Comparison of ENCODE assay signal across 8 cellular contexts in genomic region chr1:4655674-4656532, GRCh38. TPM values are rescaled to one million over a fixed set of nuclear protein-coding genes. Genes with fewer than 3 reads are reported as not detected.
A peak's percentile ranks its signal among the peaks of the same experiment; 100 is the strongest.
DNase-seq lines count a peak whose midpoint lies in the region; ATAC-seq and TF ChIP-seq lines count a peak whose summit lies in the region.

No MANE protein-coding gene starts in this region.

- CTCF ChIA-PET in Panc1 (lab: Charles Lee) = interaction anchor here (0.6 to 1.2 kb wide), 2 partner anchors 122 to 724 kb away, joined by 4 read pairs; no protein-coding TSS in a partner anchor

- WGBS in esophagus muscularis mucosa = 2% methylated on average over 25 of the region's 78 CpGs

- H3K9me3 ChIP-seq in right atrium auricular region (no peaks in the 10 kb centered on the region), Panc1 (ENCODE audit: control insufficient read depth, insufficient read depth, low read depth, low read length) (no peaks in the 10 kb centered on the region), esophagus muscularis mucosa (no peaks in the 10 kb centered on the region), neural cell (ENCODE audit: low read length) (no peaks in the 10 kb centered on the region)

- POLR2A ChIA-PET in Panc1 (lab: Charles Lee) = no interaction called here

- no peaks in the 10 kb centered on the region for H3F3A ChIP-seq in neural cell (ENCODE audit: insufficient read depth, low read length, poor library complexity, severe bottlenecking)

- no peak for TF ChIP-seq EP300 in esophagus muscularis mucosa (IDR thresholded peaks at IDR 0.05)
- peak; percentile 34 for TF ChIP-seq EP300 in neural cell (conservative IDR thresholded peaks at IDR 0.05; ENCODE audit: poor library complexity, severe bottlenecking)

- peak; percentile 100 for TF ChIP-seq RAD21 in neural cell (conservative IDR thresholded peaks at IDR 0.05)

- H3K4me1 ChIP-seq in right atrium auricular region = peaks cover 0 to 24% of the 10 kb centered on the region in 2 donors
- no peaks in the 10 kb centered on the region for H3K4me1 ChIP-seq in Panc1 (ENCODE audit: control insufficient read depth, insufficient read depth, low read length)
- H3K4me1 ChIP-seq in esophagus muscularis mucosa = peaks cover 13 to 47% (median 36%) of the 10 kb centered on the region in 4 donors

- no peak for TF ChIP-seq POLR2A in esophagus muscularis mucosa (IDR thresholded peaks at IDR 0.05; ENCODE audit: low read depth)

- no peaks in the 10 kb centered on the region for H4K20me1 ChIP-seq in neural cell (ENCODE audit: insufficient read depth)

- H3K9me2 ChIP-seq in neural cell (ENCODE audit: insufficient read depth, low read length) = no peaks in the 10 kb centered on the region

- no peak overlapping the region for H2AFZ ChIP-seq in neural cell (ENCODE audit: low read depth, low read length)

- TF ChIP-seq CTCF in right atrium auricular region (IDR thresholded peaks at IDR 0.05) (peak in 1 of 2 donors; percentile 69), Panc1 (IDR thresholded peaks at IDR 0.05) (peak; percentile 89), esophagus muscularis mucosa (IDR thresholded peaks at IDR 0.05) (peak in 2 of 3 experiments; percentile 22 to 43), neural cell (IDR thresholded peaks at IDR 0.05; ENCODE audit: poor library complexity, severe bottlenecking) (peak; percentile 100)

- BruUV-seq in Panc1 (replicated peaks; lab: Mats Ljungman, UMichigan) = no TSS peak

- peak overlapping the region; percentile 28 for H3K4me2 ChIP-seq in neural cell (ENCODE audit: low read length)

- H3K27ac ChIP-seq in right atrium auricular region = no peak overlapping the region
- H3K27ac ChIP-seq in Panc1 (ENCODE audit: low read length) = no peak overlapping the region
- H3K27ac ChIP-seq in esophagus muscularis mucosa (replicated peaks in 1 of 4) = no peak overlapping the region
- peak overlapping the region; percentile 28 for H3K27ac ChIP-seq in neural cell (ENCODE audit: low read length)

- intact Hi-C loops in Right ventricle myocardium inferior (cut with DNase I) = no loop called here
- intact Hi-C loops in Panc1 (cut with micrococcal nuclease; ENCODE audit: unreplicated experiment) = loop anchor here (10.0 kb wide), 1 partner anchor 169 kb away; no protein-coding TSS in a partner anchor
- intact Hi-C loops in esophagus muscularis mucosa (cut with DNase I) = no loop called here

- peak overlapping the region; percentile 71 for H3K9ac ChIP-seq in neural cell (ENCODE audit: low read length)

- in situ Hi-C loops in Panc1 (cut with HindIII; ENCODE audit: low pct_unique_long_range_greater_than_20kb, low sequenced_read_pairs) = no loop called here

- H3K4me3 ChIP-seq in right atrium auricular region = peak overlapping the region in 1 of 2 donors; percentile 41
- no peak overlapping the region for H3K4me3 ChIP-seq in Panc1 (ENCODE audit: low read depth in 2 of 2, low read length in 2 of 2)
- H3K4me3 ChIP-seq in esophagus muscularis mucosa = peak overlapping the region; percentile 32 to 51 (median 37)
- peak overlapping the region; percentile 87 for H3K4me3 ChIP-seq in neural cell (ENCODE audit: low read length)

- no peak for DNase-seq in Right ventricle myocardium inferior (ENCODE audit: missing footprints)
- no peak for DNase-seq in right atrium auricular region (ENCODE audit: low spot score)
- no peak for DNase-seq in Panc1 (ENCODE audit: low read depth, low spot score)
- no peak for DNase-seq in esophagus muscularis mucosa (ENCODE audit: extremely low spot score)
- no peak for DNase-seq in amniotic stem cell (lab: John Stamatoyannopoulos, UW)
- DNase-seq in activated CD8-positive, alpha-beta memory T cell treated with anti-CD3 and anti-CD28 coated beads, Interleukin-2, amount 50 U/mL, for 48 hours = no peak
- no peak for DNase-seq in NCI-H2227 treated with DMSO at 0.1 percent for 48 hours (lab: John Stamatoyannopoulos, UW)

- ATAC-seq in Right ventricle myocardium inferior (peak; percentile 74), Panc1 (peak; percentile 85)

- H3K27me3 ChIP-seq in right atrium auricular region = peaks cover 0 to 23% of the 10 kb centered on the region in 2 donors
- H3K27me3 ChIP-seq in Panc1 (ENCODE audit: control insufficient read depth, insufficient read depth, low read length) = peaks cover 2% of the 10 kb centered on the region; the same call in 1 of the 2 replicates
- H3K27me3 ChIP-seq in esophagus muscularis mucosa = peaks cover 0 to 97% (median 39%) of the 10 kb centered on the region in 4 donors
- H3K27me3 ChIP-seq in neural cell (ENCODE audit: insufficient read depth, low read depth, low read length) = peaks cover 33% of the 10 kb centered on the region

- H3K36me3 ChIP-seq in right atrium auricular region = no peaks in the 10 kb centered on the region
- H3K36me3 ChIP-seq in Panc1 (ENCODE audit: control insufficient read depth, insufficient read depth, low read length) = no peaks in the 10 kb centered on the region
- H3K36me3 ChIP-seq in esophagus muscularis mucosa = no peaks in the 10 kb centered on the region
- H3K36me3 ChIP-seq in neural cell (ENCODE audit: insufficient read depth, low read length) = no peaks in the 10 kb centered on the region

- H3K79me2 ChIP-seq in neural cell (replicated peaks; ENCODE audit: insufficient read depth, low read length) = peaks cover 12% of the 10 kb centered on the region

TF ChIP-seq in neural cell, 6 proteins besides CTCF, POLR2A, EP300 and RAD21:
- TF ChIP-seq SMC3 (conservative IDR thresholded peaks at IDR 0.05; ENCODE audit: poor library complexity) (peak; percentile 99), MXI1 (conservative IDR thresholded peaks at IDR 0.05; ENCODE audit: poor library complexity, severe bottlenecking) (peak; percentile 46), EZH2 (IDR thresholded peaks at IDR 0.05; ENCODE audit: borderline replicate concordance, insufficient read depth, low read length, poor library complexity, severe bottlenecking) (no peak), REST (IDR thresholded peaks at IDR 0.05; ENCODE audit: borderline replicate concordance) (peak; percentile 27), TAF1 (IDR thresholded peaks at IDR 0.05; ENCODE audit: low read depth) (no peak), POLR2AphosphoS5 (IDR thresholded peaks at IDR 0.05) (no peak)

RNA-seq across cellular contexts. Expression of gene AJAP1, which starts 1.5 kb away (rescaled TPM):
- not detected for total RNA-seq in Right ventricle myocardium inferior
- total RNA-seq in right atrium auricular region = under 1 TPM; 0.04 to 0.08 TPM
- total RNA-seq in Panc1 (2021; ENCODE audit: unreplicated experiment) = not detected
- not detected for polyA plus RNA-seq in Panc1 (2012; ENCODE audit: insufficient read length)
- under 1 TPM; 0.40 to 0.84 (median 0.54) TPM for total RNA-seq in esophagus muscularis mucosa
- polyA plus RNA-seq in neural cell = 7.9 and 11.0 TPM in 2 replicates
- 20.0 and 21.9 TPM in 2 replicates for polyA minus RNA-seq in neural cell

Comparison
In these comparisons a context has a peak if more than half of its experiments do, and no peak if none do; other contexts are left out.
1. H3K4me3 ChIP-seq: peak in esophagus muscularis mucosa (4 of 4) and neural cell (single experiment); none in Panc1 (0 of 2).